1 cellular context compared by ENCODE assay signal in the genomic region with DNA sequence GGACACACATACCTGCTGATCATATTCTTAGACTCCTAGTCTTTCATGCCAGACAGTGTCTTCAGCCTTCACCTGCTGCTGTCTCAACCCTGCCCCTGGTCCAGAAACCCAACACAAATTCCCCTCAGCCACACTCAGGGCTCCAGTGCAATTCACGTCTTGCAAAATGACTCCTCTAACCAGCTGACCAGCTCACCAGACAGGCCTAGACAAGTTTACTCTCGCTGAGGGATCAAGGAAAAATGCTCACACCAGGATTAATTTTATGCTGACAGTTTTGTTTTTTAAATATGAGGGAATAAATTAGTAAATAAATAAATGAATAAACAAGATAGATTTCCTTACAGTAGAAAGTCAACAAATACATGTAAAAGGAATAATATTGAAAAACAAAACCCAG.
TF ChIP-seq lines count a peak whose summit lies in the region.

No MANE protein-coding gene starts in this region.

TF ChIP-seq in GM12878, 131 proteins besides CTCF, POLR2A, EP300 and RAD21:
- TF ChIP-seq NFIC (IDR thresholded peaks at IDR 0.05; ENCODE audit: low read depth, low read length) (no peak), GABPA (IDR thresholded peaks at IDR 0.05; ENCODE audit: low read depth) (no peak)
